ENCODE assay signal across 16 cellular contexts in the genomic region with DNA sequence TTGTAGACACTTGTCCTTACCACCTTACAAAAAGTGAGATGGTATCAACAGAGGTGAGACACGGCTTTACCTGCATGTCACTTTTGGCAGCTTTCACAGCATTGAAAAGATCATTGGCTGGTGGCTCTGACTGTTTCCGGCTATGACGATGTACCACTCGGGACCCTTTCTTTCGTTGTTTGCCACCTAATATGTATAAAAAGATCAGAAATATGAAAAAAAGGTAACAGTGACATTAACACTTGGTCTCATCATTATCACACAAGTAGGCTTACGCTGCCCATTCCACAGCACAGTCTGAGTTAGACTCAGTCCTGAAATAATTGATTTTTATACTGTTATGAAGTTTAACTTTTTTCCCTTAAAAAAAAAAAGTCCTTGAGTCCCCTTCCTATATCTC. TPM values are rescaled to one million over a fixed set of nuclear protein-coding genes. Genes with fewer than 3 reads are reported as not detected.
"Had no signal": no experiment of that assay in that cellular context is flagged by ENCODE, and none has a peak within 500 bp of the region (broad histone marks: within the 10 kb centered on the region; RNA-seq: fewer than 3 reads in every experiment).

No MANE protein-coding gene starts in this region.

RNA-seq across cellular contexts. Expression of gene SPDYE6, which starts 29.1 kb away (rescaled TPM):
- total RNA-seq: natural killer cell treated with Interleukin-12 subunit alpha and Interleukin-12 subunit beta and Interleukin-15 and Interleukin-18, amount 100 ng/mL, for 72 hours; neural crest cell; omental fat pad; osteocyte; pancreas; posterior vena cava; pulmonary artery endothelial cell; right atrium auricular region; sciatic nerve; smooth muscle cell; spleen; suprapubic skin; transverse colon; upper lobe of right lung; urinary bladder; uterus had no signal
- polyA plus RNA-seq: pancreas, smooth muscle cell, urinary bladder had no signal
